19 cellular contexts compared by ENCODE assay signal in the genomic region with DNA sequence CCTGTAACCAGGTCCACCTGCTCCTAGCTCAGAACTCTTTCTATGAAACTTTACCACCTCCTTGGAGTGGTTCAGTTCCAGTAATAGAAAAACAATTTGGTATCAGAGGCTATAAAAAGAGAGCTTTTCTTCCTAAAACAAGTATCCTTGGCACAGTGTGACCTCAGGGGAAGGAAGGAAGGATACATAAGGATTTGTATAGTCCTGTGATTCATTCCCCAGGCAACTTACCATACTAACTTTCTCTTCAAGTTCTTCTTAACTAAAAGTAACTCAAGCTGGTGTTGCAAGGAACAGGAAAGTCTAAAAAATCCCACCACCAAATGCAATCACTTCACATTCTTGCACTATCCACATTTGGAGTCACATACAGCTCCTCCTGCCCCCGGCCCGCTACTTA.
A peak's percentile ranks its signal among the peaks of the same experiment; 100 is the strongest.
DNase-seq lines count a peak whose midpoint lies in the region; ATAC-seq and TF ChIP-seq lines count a peak whose summit lies in the region.
"Had no signal": no experiment of that assay in that cellular context is flagged by ENCODE, and none has a peak within 500 bp of the region (broad histone marks: within the 10 kb centered on the region; RNA-seq: fewer than 3 reads in every experiment).

No MANE protein-coding gene starts in this region.

- TF ChIP-seq CTCF in WTC11 (IDR thresholded peaks at IDR 0.05) (no peak), fibroblast of the aortic adventitia (IDR thresholded peaks at IDR 0.05; ENCODE audit: insufficient read depth, low read length) (no peak), osteoblast (IDR thresholded peaks at IDR 0.05; ENCODE audit: extremely low read depth, low read depth, low read length) (no peak), colonic mucosa (IDR thresholded peaks at IDR 0.05) (no peak)

- H3K9me3 ChIP-seq in osteoblast (ENCODE audit: low read depth, low read length): no peaks in the 10 kb centered on the region
- no peaks in the 10 kb centered on the region for H3K9me3 ChIP-seq in colonic mucosa
- H3K9me3 ChIP-seq: BE2C, MG63 had no signal

- no peaks in the 10 kb centered on the region for H3K79me2 ChIP-seq in osteoblast (ENCODE audit: insufficient read depth, low read length)

- intact Hi-C loops in colonic mucosa (cut with DNase I): no loop called here

- H3K27ac ChIP-seq in osteoblast (ENCODE audit: low read depth, low read length) (no peak overlapping the region), colonic mucosa (no peak overlapping the region)

- no peaks in the 10 kb centered on the region for H3K36me3 Mint-ChIP-seq in WTC11

- H2AFZ ChIP-seq in osteoblast (ENCODE audit: low read length): no peak overlapping the region

- no peak overlapping the region for H3K4me3 ChIP-seq in H7 (ENCODE audit: insufficient read depth, low read depth, low read length)
- no peak overlapping the region for H3K4me3 ChIP-seq in fibroblast of the aortic adventitia (ENCODE audit: low read depth, low read length)
- no peak overlapping the region for H3K4me3 ChIP-seq in osteoblast (ENCODE audit: insufficient read depth, low read length)
- H3K4me3 ChIP-seq in colonic mucosa: no peak overlapping the region
- H3K4me3 ChIP-seq: MG63 had no signal

- POLR2A ChIA-PET in WTC11 (lab: Charles Lee): interaction anchor here (0.5 kb wide), 1 partner anchor 294 kb away, joined by 3 read pairs; no protein-coding TSS in a partner anchor

- peaks cover 4% of the 10 kb centered on the region; the same call in 1 of the 2 replicates for H3K9me3 Mint-ChIP-seq in WTC11

- no peaks in the 10 kb centered on the region for H3K27me3 ChIP-seq in H7 (ENCODE audit: control insufficient read depth, insufficient read depth, low read length)
- peaks cover 17% of the 10 kb centered on the region for H3K27me3 ChIP-seq in osteoblast (ENCODE audit: insufficient read depth, low read length)
- no peaks in the 10 kb centered on the region for H3K27me3 ChIP-seq in colonic mucosa
- H3K27me3 ChIP-seq: BE2C, MG63 had no signal

- H4K20me1 ChIP-seq in osteoblast (ENCODE audit: insufficient read depth, low read length): no peaks in the 10 kb centered on the region

- no peak overlapping the region for H3K4me3 Mint-ChIP-seq in WTC11
- H3K4me3 Mint-ChIP-seq: CD4-positive, CD25-positive, alpha-beta regulatory T cell had no signal

- no peaks in the 10 kb centered on the region; the same call in 1 of the 2 replicates for H3K27me3 Mint-ChIP-seq in WTC11 (ENCODE audit: low read depth)
- H3K27me3 Mint-ChIP-seq: CD4-positive, CD25-positive, alpha-beta regulatory T cell had no signal

- H3K27ac Mint-ChIP-seq in WTC11: 0 out of 2 replicates have a peak overlapping the region, but pooled peaks have one; percentile 48

- H3K4me1 ChIP-seq in osteoblast (ENCODE audit: insufficient read depth, low read length): peaks cover 17% of the 10 kb centered on the region
- no peaks in the 10 kb centered on the region for H3K4me1 ChIP-seq in colonic mucosa

- no peak overlapping the region for H3K9ac ChIP-seq in colonic mucosa (ENCODE audit: low read depth in 2 of 2, low read length in 2 of 2)

- H3K4me1 Mint-ChIP-seq in WTC11: peaks cover 25% of the 10 kb centered on the region

- peak; percentile 39 for DNase-seq in H7
- no peak for DNase-seq in WTC11 (ENCODE audit: low spot score)
- peak; percentile 30 for DNase-seq in fibroblast of the aortic adventitia (ENCODE audit: low read depth)
- peak; percentile 92 for DNase-seq in osteoblast (ENCODE audit: insufficient read length, low spot score, missing footprints)
- no peak for DNase-seq in colonic mucosa
- no peak for DNase-seq in NCI-H187 (lab: John Stamatoyannopoulos, UW)
- no peak for DNase-seq in A172 (ENCODE audit: low spot score)
- no peak for DNase-seq in T-helper 9 cell
- DNase-seq: BE2C; CD4-positive, CD25-positive, alpha-beta regulatory T cell; EL; GF-D8; GOT3; Kasumi-1; MG63; NCI-H1417; NCI-H187 treated with DMSO at 0.1 percent for 48 hours; NCI-H510A treated with DMSO at 0.1 percent for 48 hours; NCI-H748 treated with DMSO at 0.1 percent for 48 hours had no signal

- CTCF ChIA-PET in WTC11 (lab: Charles Lee): interaction anchor here (1.1 to 7.9 kb wide), 4 partner anchors 8 to 77 kb away, joined by 3 to 70 read pairs (median 4); no protein-coding TSS in a partner anchor

- H3K4me2 ChIP-seq in osteoblast (ENCODE audit: insufficient read depth, low read length): no peak overlapping the region

- H3K36me3 ChIP-seq in H7 (replicated peaks; ENCODE audit: control insufficient read depth, insufficient read depth, low read length) (no peaks in the 10 kb centered on the region), osteoblast (ENCODE audit: insufficient read depth, low read length) (no peaks in the 10 kb centered on the region), colonic mucosa (no peaks in the 10 kb centered on the region)
- H3K36me3 ChIP-seq: BE2C, MG63 had no signal

- no peak for ATAC-seq in WTC11

TF ChIP-seq in WTC11, 78 proteins besides CTCF, POLR2A, EP300 and RAD21 (continues in another document):
- TF ChIP-seq, protein P1, sequence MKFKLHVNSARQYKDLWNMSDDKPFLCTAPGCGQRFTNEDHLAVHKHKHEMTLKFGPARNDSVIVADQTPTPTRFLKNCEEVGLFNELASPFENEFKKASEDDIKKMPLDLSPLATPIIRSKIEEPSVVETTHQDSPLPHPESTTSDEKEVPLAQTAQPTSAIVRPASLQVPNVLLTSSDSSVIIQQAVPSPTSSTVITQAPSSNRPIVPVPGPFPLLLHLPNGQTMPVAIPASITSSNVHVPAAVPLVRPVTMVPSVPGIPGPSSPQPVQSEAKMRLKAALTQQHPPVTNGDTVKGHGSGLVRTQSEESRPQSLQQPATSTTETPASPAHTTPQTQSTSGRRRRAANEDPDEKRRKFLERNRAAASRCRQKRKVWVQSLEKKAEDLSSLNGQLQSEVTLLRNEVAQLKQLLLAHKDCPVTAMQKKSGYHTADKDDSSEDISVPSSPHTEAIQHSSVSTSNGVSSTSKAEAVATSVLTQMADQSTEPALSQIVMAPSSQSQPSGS (CRISPR knock-in tag; IDR thresholded peaks at IDR 0.05; ENCODE audit: borderline replicate concordance, low read depth): no peak
- TF ChIP-seq, protein P2, sequence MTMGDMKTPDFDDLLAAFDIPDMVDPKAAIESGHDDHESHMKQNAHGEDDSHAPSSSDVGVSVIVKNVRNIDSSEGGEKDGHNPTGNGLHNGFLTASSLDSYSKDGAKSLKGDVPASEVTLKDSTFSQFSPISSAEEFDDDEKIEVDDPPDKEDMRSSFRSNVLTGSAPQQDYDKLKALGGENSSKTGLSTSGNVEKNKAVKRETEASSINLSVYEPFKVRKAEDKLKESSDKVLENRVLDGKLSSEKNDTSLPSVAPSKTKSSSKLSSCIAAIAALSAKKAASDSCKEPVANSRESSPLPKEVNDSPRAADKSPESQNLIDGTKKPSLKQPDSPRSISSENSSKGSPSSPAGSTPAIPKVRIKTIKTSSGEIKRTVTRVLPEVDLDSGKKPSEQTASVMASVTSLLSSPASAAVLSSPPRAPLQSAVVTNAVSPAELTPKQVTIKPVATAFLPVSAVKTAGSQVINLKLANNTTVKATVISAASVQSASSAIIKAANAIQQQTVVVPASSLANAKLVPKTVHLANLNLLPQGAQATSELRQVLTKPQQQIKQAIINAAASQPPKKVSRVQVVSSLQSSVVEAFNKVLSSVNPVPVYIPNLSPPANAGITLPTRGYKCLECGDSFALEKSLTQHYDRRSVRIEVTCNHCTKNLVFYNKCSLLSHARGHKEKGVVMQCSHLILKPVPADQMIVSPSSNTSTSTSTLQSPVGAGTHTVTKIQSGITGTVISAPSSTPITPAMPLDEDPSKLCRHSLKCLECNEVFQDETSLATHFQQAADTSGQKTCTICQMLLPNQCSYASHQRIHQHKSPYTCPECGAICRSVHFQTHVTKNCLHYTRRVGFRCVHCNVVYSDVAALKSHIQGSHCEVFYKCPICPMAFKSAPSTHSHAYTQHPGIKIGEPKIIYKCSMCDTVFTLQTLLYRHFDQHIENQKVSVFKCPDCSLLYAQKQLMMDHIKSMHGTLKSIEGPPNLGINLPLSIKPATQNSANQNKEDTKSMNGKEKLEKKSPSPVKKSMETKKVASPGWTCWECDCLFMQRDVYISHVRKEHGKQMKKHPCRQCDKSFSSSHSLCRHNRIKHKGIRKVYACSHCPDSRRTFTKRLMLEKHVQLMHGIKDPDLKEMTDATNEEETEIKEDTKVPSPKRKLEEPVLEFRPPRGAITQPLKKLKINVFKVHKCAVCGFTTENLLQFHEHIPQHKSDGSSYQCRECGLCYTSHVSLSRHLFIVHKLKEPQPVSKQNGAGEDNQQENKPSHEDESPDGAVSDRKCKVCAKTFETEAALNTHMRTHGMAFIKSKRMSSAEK (CRISPR knock-in tag; IDR thresholded peaks at IDR 0.05; ENCODE audit: borderline replicate concordance): no peak
- TF ChIP-seq OVOL2 (CRISPR knock-in tag; IDR thresholded peaks at IDR 0.05; ENCODE audit: borderline replicate concordance): no peak
- no peak for TF ChIP-seq SMAD4 (CRISPR knock-in tag; IDR thresholded peaks at IDR 0.05)
- TF ChIP-seq, protein P3, sequence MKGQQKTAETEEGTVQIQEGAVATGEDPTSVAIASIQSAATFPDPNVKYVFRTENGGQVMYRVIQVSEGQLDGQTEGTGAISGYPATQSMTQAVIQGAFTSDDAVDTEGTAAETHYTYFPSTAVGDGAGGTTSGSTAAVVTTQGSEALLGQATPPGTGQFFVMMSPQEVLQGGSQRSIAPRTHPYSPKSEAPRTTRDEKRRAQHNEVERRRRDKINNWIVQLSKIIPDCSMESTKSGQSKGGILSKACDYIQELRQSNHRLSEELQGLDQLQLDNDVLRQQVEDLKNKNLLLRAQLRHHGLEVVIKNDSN (CRISPR knock-in tag; IDR thresholded peaks at IDR 0.05): no peak
- TF ChIP-seq NFATC4 (CRISPR knock-in tag; IDR thresholded peaks at IDR 0.05): no peak
- TF ChIP-seq, protein P4, sequence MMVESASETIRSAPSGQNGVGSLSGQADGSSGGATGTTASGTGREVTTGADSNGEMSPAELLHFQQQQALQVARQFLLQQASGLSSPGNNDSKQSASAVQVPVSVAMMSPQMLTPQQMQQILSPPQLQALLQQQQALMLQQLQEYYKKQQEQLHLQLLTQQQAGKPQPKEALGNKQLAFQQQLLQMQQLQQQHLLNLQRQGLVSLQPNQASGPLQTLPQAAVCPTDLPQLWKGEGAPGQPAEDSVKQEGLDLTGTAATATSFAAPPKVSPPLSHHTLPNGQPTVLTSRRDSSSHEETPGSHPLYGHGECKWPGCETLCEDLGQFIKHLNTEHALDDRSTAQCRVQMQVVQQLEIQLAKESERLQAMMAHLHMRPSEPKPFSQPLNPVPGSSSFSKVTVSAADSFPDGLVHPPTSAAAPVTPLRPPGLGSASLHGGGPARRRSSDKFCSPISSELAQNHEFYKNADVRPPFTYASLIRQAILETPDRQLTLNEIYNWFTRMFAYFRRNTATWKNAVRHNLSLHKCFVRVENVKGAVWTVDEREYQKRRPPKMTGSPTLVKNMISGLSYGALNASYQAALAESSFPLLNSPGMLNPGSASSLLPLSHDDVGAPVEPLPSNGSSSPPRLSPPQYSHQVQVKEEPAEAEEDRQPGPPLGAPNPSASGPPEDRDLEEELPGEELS (CRISPR knock-in tag; IDR thresholded peaks at IDR 0.05): no peak

Comparison
In these comparisons a context has a peak if more than half of its experiments do, and no peak if none do; other contexts are left out.
1. DNase-seq: peak in H7 (single experiment), fibroblast of the aortic adventitia (single experiment) and osteoblast (single experiment); none in WTC11 (single experiment), colonic mucosa (single experiment), NCI-H187 (0 of 2), A172 (single experiment) and T-helper 9 cell (single experiment).